Comparison of ENCODE assay signal across 2 cellular contexts in genomic region chr11:14969922-14970323, GRCh38.
TF ChIP-seq lines count a peak whose summit lies in the region.

No MANE protein-coding gene starts in this region.

TF ChIP-seq in WTC11, 78 proteins besides CTCF, POLR2A, EP300 and RAD21 (continued from another document):
- peak; percentile 66 for TF ChIP-seq PRDM15 (CRISPR knock-in tag; IDR thresholded peaks at IDR 0.05)
- TF ChIP-seq SP1 (CRISPR knock-in tag; conservative IDR thresholded peaks at IDR 0.05): no peak
- TF ChIP-seq MYBL2 (CRISPR knock-in tag; IDR thresholded peaks at IDR 0.05): no peak

TF ChIP-seq in H1, 55 proteins besides CTCF, POLR2A, EP300 and RAD21 (continued from another document):
- TF ChIP-seq MAX (IDR thresholded peaks at IDR 0.05) (0 out of 2 replicates have a peak, but pooled peaks have one; percentile 46), JUN (IDR thresholded peaks at IDR 0.05; ENCODE audit: low read depth, low read length) (no peak)
